22 cellular contexts compared by ENCODE assay signal in genomic region chr5:161078793-161079192, GRCh38.
"Had no signal": no experiment of that assay in that cellular context is flagged by ENCODE, and none has a peak within 500 bp of the region (broad histone marks: within the 10 kb centered on the region; RNA-seq: fewer than 3 reads in every experiment).

No MANE protein-coding gene starts in this region.

- H3K4me3 Mint-ChIP-seq: activated CD4-positive, alpha-beta T cell treated with anti-CD3 and anti-CD28 coated beads, Interleukin-2, amount 10 ng/mL, durations not matched to agents 7 days and 5 days; activated CD8-positive, alpha-beta T cell treated with anti-CD3 and anti-CD28 coated beads, Interleukin-2, amount 10 ng/mL, durations not matched to agents 7 days and 5 days; activated naive CD4-positive, alpha-beta T cell treated with anti-CD3 and anti-CD28 coated beads, Interleukin-2, amount 10 ng/mL, durations not matched to agents 7 days and 5 days; activated naive CD8-positive, alpha-beta T cell treated with anti-CD3 and anti-CD28 coated beads, Interleukin-2, amount 50 U/mL, for 24 hours; activated T-cell treated with anti-CD3 and anti-CD28 coated beads, Interleukin-2, amount 50 U/mL, for 24 hours; brain; immature natural killer cell; memory B cell; naive B cell; stimulated activated naive B cell treated with anti-CD40 and anti-IgM and Interleukin-4, amounts not matched to agents 10 μg/mL and 1 μg/mL and 100 μg/mL, for 72 hours had no signal

- H3K4me1 Mint-ChIP-seq: activated CD4-positive, alpha-beta T cell treated with anti-CD3 and anti-CD28 coated beads, Interleukin-2, amount 10 ng/mL, durations not matched to agents 7 days and 5 days; activated naive CD4-positive, alpha-beta T cell treated with anti-CD3 and anti-CD28 coated beads, Interleukin-2, amount 10 ng/mL, durations not matched to agents 7 days and 5 days; activated naive CD8-positive, alpha-beta T cell treated with anti-CD3 and anti-CD28 coated beads, Interleukin-2, amount 50 U/mL, for 24 hours; brain; immature natural killer cell; memory B cell; naive B cell; stimulated activated naive B cell treated with anti-CD40 and anti-IgM and Interleukin-4, amounts not matched to agents 10 μg/mL and 1 μg/mL and 100 μg/mL, for 72 hours had no signal

- H3K9me3 Mint-ChIP-seq: activated T-cell treated with anti-CD3 and anti-CD28 coated beads, Interleukin-2, amount 50 U/mL, for 24 hours; activated T-helper 2 cell treated with anti-CD3 and anti-CD28 coated beads, Interferon-gamma antibody, Interleukin-2, Interleukin-4, amounts not matched to agents 10 μg/mL and 5 μg/mL and 100 μg/mL, durations not matched to agents 14 hours and 24 hours and 36 hours; memory B cell had no signal

- ATAC-seq: activated CD8-positive, alpha-beta T cell treated with anti-CD3 and anti-CD28 coated beads, Interleukin-2, amount 10 ng/mL, durations not matched to agents 7 days and 5 days; activated naive CD8-positive, alpha-beta T cell treated with anti-CD3 and anti-CD28 coated beads, Interleukin-2, amount 50 U/mL, for 24 hours; gastroesophageal sphincter; heart left ventricle; mucosa of descending colon; stimulated activated naive B cell treated with anti-CD40 and anti-IgM and Interleukin-4, amounts not matched to agents 10 μg/mL and 1 μg/mL and 100 μg/mL, for 72 hours had no signal

- H3K27ac Mint-ChIP-seq: activated CD4-positive, alpha-beta T cell treated with anti-CD3 and anti-CD28 coated beads, Interleukin-2, amount 10 ng/mL, durations not matched to agents 7 days and 5 days; activated CD8-positive, alpha-beta T cell treated with anti-CD3 and anti-CD28 coated beads, Interleukin-2, amount 10 ng/mL, durations not matched to agents 7 days and 5 days; activated naive CD4-positive, alpha-beta T cell treated with anti-CD3 and anti-CD28 coated beads, Interleukin-2, amount 10 ng/mL, durations not matched to agents 7 days and 5 days; activated naive CD8-positive, alpha-beta T cell treated with anti-CD3 and anti-CD28 coated beads, Interleukin-2, amount 50 U/mL, for 24 hours; activated T-cell treated with anti-CD3 and anti-CD28 coated beads, Interleukin-2, amount 50 U/mL, for 24 hours; activated T-helper 2 cell treated with anti-CD3 and anti-CD28 coated beads, Interferon-gamma antibody, Interleukin-2, Interleukin-4, amounts not matched to agents 10 μg/mL and 5 μg/mL and 100 μg/mL, durations not matched to agents 14 hours and 24 hours and 36 hours; brain; immature natural killer cell; memory B cell; naive B cell; stimulated activated naive B cell treated with anti-CD40 and anti-IgM and Interleukin-4, amounts not matched to agents 10 μg/mL and 1 μg/mL and 100 μg/mL, for 72 hours had no signal

- H3K27me3 Mint-ChIP-seq: activated CD4-positive, alpha-beta T cell treated with anti-CD3 and anti-CD28 coated beads, Interleukin-2, amount 10 ng/mL, durations not matched to agents 7 days and 5 days; activated naive CD4-positive, alpha-beta T cell treated with anti-CD3 and anti-CD28 coated beads, Interleukin-2, amount 10 ng/mL, durations not matched to agents 7 days and 5 days; activated naive CD8-positive, alpha-beta T cell treated with anti-CD3 and anti-CD28 coated beads, Interleukin-2, amount 50 U/mL, for 24 hours; activated T-cell treated with anti-CD3 and anti-CD28 coated beads, Interleukin-2, amount 50 U/mL, for 24 hours; memory B cell; stimulated activated naive B cell treated with anti-CD40 and anti-IgM and Interleukin-4, amounts not matched to agents 10 μg/mL and 1 μg/mL and 100 μg/mL, for 72 hours had no signal

- H3K4me3 ChIP-seq: gastroesophageal sphincter, heart left ventricle, mucosa of descending colon, pancreas, sigmoid colon, thoracic aorta, upper lobe of left lung had no signal

- H3K36me3 Mint-ChIP-seq: activated naive CD4-positive, alpha-beta T cell treated with anti-CD3 and anti-CD28 coated beads, Interleukin-2, amount 10 ng/mL, durations not matched to agents 7 days and 5 days; brain; memory B cell; naive B cell; stimulated activated naive B cell treated with anti-CD40 and anti-IgM and Interleukin-4, amounts not matched to agents 10 μg/mL and 1 μg/mL and 100 μg/mL, for 72 hours had no signal

- DNase-seq: activated CD4-positive, alpha-beta T cell treated with anti-CD3 and anti-CD28 coated beads, Interleukin-2, amount 10 ng/mL, durations not matched to agents 7 days and 5 days; activated CD8-positive, alpha-beta T cell treated with anti-CD3 and anti-CD28 coated beads, Interleukin-2, amount 10 ng/mL, durations not matched to agents 7 days and 5 days; activated naive CD4-positive, alpha-beta T cell treated with anti-CD3 and anti-CD28 coated beads, Interleukin-2, amount 10 ng/mL, durations not matched to agents 7 days and 5 days; activated naive CD8-positive, alpha-beta T cell treated with anti-CD3 and anti-CD28 coated beads, Interleukin-2, amount 50 U/mL, for 24 hours; activated T-cell treated with anti-CD3 and anti-CD28 coated beads, Interleukin-2, amount 50 U/mL, for 24 hours; anterior cingulate cortex; central memory CD4-positive, alpha-beta T cell; erythroblast; heart left ventricle; immature natural killer cell; mucosa of descending colon; naive B cell; pancreas; sigmoid colon; stimulated activated naive B cell treated with anti-CD40 and anti-IgM and Interleukin-4, amounts not matched to agents 10 μg/mL and 1 μg/mL and 100 μg/mL, for 72 hours; T-helper 9 cell; upper lobe of left lung had no signal
